ENCODE assay signal across 8 cellular contexts in the genomic region with DNA sequence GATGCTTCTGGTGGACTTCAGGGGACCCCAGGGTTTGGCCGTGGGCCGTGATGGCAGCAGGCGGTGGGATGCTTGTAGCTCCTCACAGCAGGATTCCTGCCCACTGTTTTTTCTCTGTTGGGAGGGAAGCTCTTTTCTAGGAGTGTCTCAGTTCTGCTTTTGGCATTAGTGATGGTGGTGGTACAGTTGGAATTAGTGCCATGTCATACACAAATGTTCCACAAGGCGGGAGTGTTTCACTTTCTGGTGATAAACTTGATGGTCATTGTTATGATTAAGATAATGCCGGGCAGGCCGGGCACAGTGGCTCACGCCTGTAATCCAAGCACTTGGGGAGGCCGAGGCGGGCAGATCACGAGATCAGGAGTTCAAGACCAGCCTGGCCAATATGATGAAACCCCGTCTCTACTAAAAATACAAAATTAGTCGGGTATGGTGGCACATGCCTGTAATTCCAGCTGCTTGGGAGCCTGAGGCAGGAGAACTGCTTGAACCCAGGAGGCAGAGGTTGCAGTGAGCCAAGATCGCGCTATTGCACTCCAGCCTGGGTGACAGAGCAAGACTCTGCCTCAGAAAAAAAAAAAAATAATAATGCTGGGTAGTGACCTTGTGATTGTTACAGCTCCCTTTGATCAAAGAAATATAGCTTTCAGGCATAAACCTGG. TPM values are rescaled to one million over a fixed set of nuclear protein-coding genes. Genes with fewer than 3 reads are reported as not detected.
DNase-seq lines count a peak whose midpoint lies in the region; ATAC-seq, FAIRE-seq and TF ChIP-seq lines count a peak whose summit lies in the region.
"Not testable (repeated sequence)": the region's sequence is repeated elsewhere in the genome, so short reads cannot be mapped to it uniquely, and the experiment has no call there.

No MANE protein-coding gene starts in this region.

- peak overlapping the region; percentile 67 for H3K4me2 ChIP-seq in A549

- H3K4me1 ChIP-seq in A549, result peaks cover 65% of the 10 kb centered on the region

- TF ChIP-seq CTCF in A549 (IDR thresholded peaks at IDR 0.05) (peak; percentile 69), GM06990 (IDR thresholded peaks at IDR 0.05; ENCODE audit: insufficient read depth, low read length, poor library complexity, severe bottlenecking) (peak; percentile 55), epithelial cell of proximal tubule (conservative IDR thresholded peaks at IDR 0.05; ENCODE audit: low read depth, low read length) (peak; percentile 65)

- not testable (repeated sequence) for TF ChIP-seq EP300 in A549 (IDR thresholded peaks at IDR 0.05)

- CTCF ChIA-PET in A549 (lab: Yijun Ruan, JAX), result interaction anchor here (0.6 to 3.2 kb wide), 29 partner anchors 8 to 1260 kb away, joined by 3 to 63 read pairs (median 5); a partner anchor contains a TSS

- H3K36me3 ChIP-seq in GM06990 (ENCODE audit: control insufficient read depth, insufficient read depth, low read length); MG63: not testable (repeated sequence)

- not testable (repeated sequence) for H3K9me3 ChIP-seq in A549, MG63

- FAIRE-seq in A549 (lab: Jason Lieb, UNC), result not testable (repeated sequence)
- FAIRE-seq in RCC 7860 (lab: Jason Lieb, UNC), result peak; percentile 26

- 7% methylated on average over 14 of the region's 14 CpGs for WGBS in A549 (ENCODE audit: missing lambda C conversion rate)

- not testable (repeated sequence) for TF ChIP-seq POLR2A in A549 (IDR thresholded peaks at IDR 0.05; ENCODE audit: low read length)

- POLR2A ChIA-PET in A549 (lab: Yijun Ruan, JAX), result interaction anchor here (0.5 to 2.3 kb wide), 7 partner anchors 10 to 53 kb away, joined by 3 to 30 read pairs (median 6); a partner anchor contains a TSS

- not testable (repeated sequence) for H3K4me3 ChIP-seq in A549; GM06990 (replicated peaks; ENCODE audit: low read depth, low read length); MG63; epithelial cell of proximal tubule (ENCODE audit: low read depth, low read length)

- H3K27ac ChIP-seq in A549, result peak overlapping the region; percentile 99

- not testable (repeated sequence) for H3K27me3 ChIP-seq in GM06990 (replicated peaks; ENCODE audit: control insufficient read depth, insufficient read depth, low read length); MG63

- peak; percentile 85 to 91 for TF ChIP-seq RAD21 in A549 (conservative IDR thresholded peaks at IDR 0.05 in 1 of 2, IDR thresholded peaks at IDR 0.05 in 1 of 2)

- peak in 1 of 2 experiments; percentile 82 for DNase-seq in A549 (ENCODE audit: low read depth in 1 of 2, low spot score in 1 of 2)
- peak; percentile 41 for DNase-seq in GM06990 (ENCODE audit: extremely low read depth, insufficient read length)
- DNase-seq in MG63, result peak; percentile 69
- DNase-seq in RCC 7860 (ENCODE audit: low spot score), result peak; percentile 59
- DNase-seq in activated T-cell treated with anti-CD3 and anti-CD28 coated beads, Interleukin-2, amount 50 U/mL, for 48 hours, result peak; percentile 31 to 41
- not testable (repeated sequence) for DNase-seq in epithelial cell of proximal tubule (ENCODE audit: low read depth)
- peak; percentile 78 for DNase-seq in left kidney (ENCODE audit: low read depth, low spot score)
- peak; percentile 54 for DNase-seq in retina

- peak; percentile 53 to 61; a peak in 5 of 6 replicates for ATAC-seq in A549

TF ChIP-seq in A549, 52 proteins besides CTCF, POLR2A, EP300 and RAD21:
- TF ChIP-seq, protein P1, sequence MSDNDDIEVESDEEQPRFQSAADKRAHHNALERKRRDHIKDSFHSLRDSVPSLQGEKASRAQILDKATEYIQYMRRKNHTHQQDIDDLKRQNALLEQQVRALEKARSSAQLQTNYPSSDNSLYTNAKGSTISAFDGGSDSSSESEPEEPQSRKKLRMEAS (IDR thresholded peaks at IDR 0.05), result 0 out of 2 replicates have a peak, but pooled peaks have one; percentile 34
- peak; percentile 82 for TF ChIP-seq SMC3 (IDR thresholded peaks at IDR 0.05)
- TF ChIP-seq MAFK (IDR thresholded peaks at IDR 0.05; ENCODE audit: partially characterized antibody), result peak; percentile 34
- TF ChIP-seq CEBPB (IDR thresholded peaks at IDR 0.05), result 0 out of 4 replicates have a peak, but pooled peaks of 1 of the 2 experiments have one; percentile 13
- TF ChIP-seq FOSL2 (IDR thresholded peaks at IDR 0.05), result not testable (repeated sequence)
- TF ChIP-seq FOSL2 (CRISPR knock-in tag; IDR thresholded peaks at IDR 0.05), result 0 out of 2 replicates have a peak, but pooled peaks have one; percentile 11

RNA-seq across cellular contexts. Expression of a gene that starts 21.4 kb away (rescaled TPM):
- polyA plus RNA-seq in A549 (2011; rRNA removed), result 700 and 1,019 TPM in 2 replicates
- polyA plus RNA-seq in A549 (2012; cell fraction: cytosol; rRNA removed), result 466 and 603 TPM in 2 replicates
- polyA plus RNA-seq in A549 (2012; cell fraction: nucleus; rRNA removed), result 838 and 1,173 TPM in 2 replicates
- polyA plus RNA-seq in A549 (2017; fragmentation: RNase III; extraction: RNeasy Plus Mini Kit Qiagen cat#74134 plus additional on column Dnase treatment), result 1,427 to 1,758 TPM (median 1,714 TPM) in 3 replicates
- polyA minus RNA-seq in A549 (2011; rRNA and poly(A)+ RNA removed), result 897 and 1,005 TPM in 2 replicates
- total RNA-seq in MG63 (2014; rRNA removed; shearing (Covaris generic); ENCODE audit: low replicate concordance), result 146 and 182 TPM in 2 replicates
- 231 and 304 TPM in 2 replicates for total RNA-seq in epithelial cell of proximal tubule

RNA-seq across cellular contexts. Expression of a gene that starts 52.7 kb away (rescaled TPM):
- 19.7 and 25.7 TPM in 2 replicates for polyA plus RNA-seq in A549 (2011; rRNA removed)
- polyA plus RNA-seq in A549 (2012; cell fraction: cytosol; rRNA removed), result 15.7 and 17.7 TPM in 2 replicates
- 7.2 and 9.6 TPM in 2 replicates for polyA plus RNA-seq in A549 (2012; cell fraction: nucleus; rRNA removed)
- 27.0 to 28.7 TPM (median 27.3 TPM) in 3 replicates for polyA plus RNA-seq in A549 (2017; fragmentation: RNase III; extraction: RNeasy Plus Mini Kit Qiagen cat#74134 plus additional on column Dnase treatment)
- 3.1 and 4.8 TPM in 2 replicates for polyA minus RNA-seq in A549 (2011; rRNA and poly(A)+ RNA removed)
- total RNA-seq in MG63 (2014; rRNA removed; shearing (Covaris generic); ENCODE audit: low replicate concordance), result 13.3 and 15.0 TPM in 2 replicates
- 11.2 and 25.0 TPM in 2 replicates for total RNA-seq in epithelial cell of proximal tubule
